8 cellular contexts compared by ENCODE assay signal in the genomic region with DNA sequence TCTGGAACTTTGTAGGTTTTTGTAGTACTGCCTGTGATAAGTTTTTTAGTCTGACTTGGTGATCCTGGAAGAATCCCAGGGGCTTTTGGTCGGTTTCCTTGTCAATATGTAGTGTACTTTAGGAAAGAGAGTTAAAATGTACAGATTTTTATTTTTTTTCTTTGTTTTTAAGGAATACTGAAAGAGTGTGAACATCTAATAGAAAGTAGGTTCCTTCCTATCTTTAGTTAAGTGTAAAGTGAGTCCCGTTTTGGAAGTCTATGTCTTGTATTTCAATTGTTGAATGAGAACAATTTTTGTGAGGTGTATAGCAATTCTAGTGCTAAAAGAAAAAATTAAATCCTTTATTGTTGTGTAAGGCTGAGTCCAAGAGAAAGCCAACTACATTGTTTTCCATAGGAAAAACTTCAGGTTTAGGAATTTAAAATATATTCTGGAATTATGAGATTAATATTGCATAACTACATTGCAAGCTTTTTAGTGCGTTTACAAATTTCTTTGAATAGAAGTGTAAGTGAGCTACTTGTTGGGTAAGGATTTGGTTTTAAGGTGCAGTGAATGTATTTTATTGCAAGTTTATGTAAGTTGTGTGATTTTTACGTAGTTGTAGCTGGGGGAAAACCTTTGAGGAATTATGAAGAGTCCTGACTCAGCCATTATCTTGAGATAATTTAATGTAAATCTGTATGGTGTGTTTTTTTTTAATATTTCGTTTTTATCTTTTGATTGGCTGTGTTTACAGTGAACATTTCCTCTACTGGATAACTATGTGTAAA. TPM values are rescaled to one million over a fixed set of nuclear protein-coding genes. Genes with fewer than 3 reads are reported as not detected.
DNase-seq lines count a peak whose midpoint lies in the region; ATAC-seq, FAIRE-seq and TF ChIP-seq lines count a peak whose summit lies in the region.

No MANE protein-coding gene starts in this region.

- TF ChIP-seq CTCF in 22Rv1 (IDR thresholded peaks at IDR 0.05) (no peak), bronchial epithelial cell (IDR thresholded peaks at IDR 0.05; ENCODE audit: insufficient read depth, low read length, severe bottlenecking) (no peak)

- peak overlapping the region; percentile 78 for H3K9ac ChIP-seq in HUES64 (ENCODE audit: low read depth, low read length)

- peak overlapping the region; percentile 97 for H3K4me3 ChIP-seq in HUES64 (ENCODE audit: low read length)
- peak overlapping the region; percentile 91 for H3K4me3 ChIP-seq in bronchial epithelial cell (ENCODE audit: low read depth, low read length)
- peak overlapping the region; percentile 81 for H3K4me3 ChIP-seq in mononuclear cell (ENCODE audit: low read length)

- DNase-seq in bronchial epithelial cell (ENCODE audit: low read depth): no peak
- DNase-seq in HCEC 1CT: no peak
- DNase-seq in stimulated activated CD4-positive, alpha-beta T cell treated with anti-CD3 and anti-CD28 coated beads, Interleukin-15, amount 100 ng/mL, for 24 hours: no peak

- peak overlapping the region; percentile 93 for H3K27ac ChIP-seq in 22Rv1
- H3K27ac ChIP-seq in HUES64 (ENCODE audit: low read depth, low read length): no peak overlapping the region

- H3K9me3 ChIP-seq in HUES64 (ENCODE audit: insufficient read depth, low read depth, low read length) (no peaks in the 10 kb centered on the region), mononuclear cell (ENCODE audit: low read depth, low read length) (no peaks in the 10 kb centered on the region)

- no peaks in the 10 kb centered on the region for H3K36me3 ChIP-seq in HUES64 (ENCODE audit: insufficient read depth, low read length)
- no peaks in the 10 kb centered on the region for H3K36me3 ChIP-seq in bronchial epithelial cell (ENCODE audit: control insufficient read depth, insufficient read depth, low read length)

- no peak for FAIRE-seq in bronchial epithelial cell (lab: Jason Lieb, UNC)

- H3K27me3 ChIP-seq in HUES64 (ENCODE audit: insufficient read depth, low read length): no peaks in the 10 kb centered on the region
- H3K27me3 ChIP-seq in bronchial epithelial cell (ENCODE audit: control insufficient read depth, insufficient read depth, low read length): no peaks in the 10 kb centered on the region
- no peaks in the 10 kb centered on the region for H3K27me3 ChIP-seq in mononuclear cell (ENCODE audit: insufficient read depth, low read length)

- ATAC-seq in GM21515 (IDR thresholded peaks at IDR 0.05; ENCODE audit: unreplicated experiment) (no peak), HG02798 (IDR thresholded peaks at IDR 0.05; ENCODE audit: poor library complexity, unreplicated experiment) (no peak)

- H3K4me1 ChIP-seq in HUES64 (ENCODE audit: insufficient read depth, low read length): peaks cover 43% of the 10 kb centered on the region
- H3K4me1 ChIP-seq in mononuclear cell (ENCODE audit: insufficient read depth, low read length): peaks cover 53% of the 10 kb centered on the region

- WGBS in HUES64: 28% methylated on average over 5 of the region's 5 CpGs

RNA-seq across cellular contexts. Expression of a gene that starts 1.7 kb away (rescaled TPM):
- 115 TPM for polyA plus RNA-seq in HUES64 (2013, experiment 1 of 2)
- 125 TPM for polyA plus RNA-seq in HUES64 (2013, experiment 2 of 2)
- total RNA-seq in bronchial epithelial cell (270 and 356 TPM in 2 replicates), mononuclear cell (370 TPM)

RNA-seq across cellular contexts. Expression of a gene that starts 29.7 kb away (rescaled TPM):
- not detected for polyA plus RNA-seq in HUES64 (2013, experiment 1 of 2)
- polyA plus RNA-seq in HUES64 (2013, experiment 2 of 2): 0.13 TPM
- total RNA-seq in bronchial epithelial cell: under 0.01 TPM in 1 of 2 replicates, not detected in the other
- 0.10 TPM for total RNA-seq in mononuclear cell
